Comparison of ENCODE assay signal across 24 cellular contexts in the genomic region with DNA sequence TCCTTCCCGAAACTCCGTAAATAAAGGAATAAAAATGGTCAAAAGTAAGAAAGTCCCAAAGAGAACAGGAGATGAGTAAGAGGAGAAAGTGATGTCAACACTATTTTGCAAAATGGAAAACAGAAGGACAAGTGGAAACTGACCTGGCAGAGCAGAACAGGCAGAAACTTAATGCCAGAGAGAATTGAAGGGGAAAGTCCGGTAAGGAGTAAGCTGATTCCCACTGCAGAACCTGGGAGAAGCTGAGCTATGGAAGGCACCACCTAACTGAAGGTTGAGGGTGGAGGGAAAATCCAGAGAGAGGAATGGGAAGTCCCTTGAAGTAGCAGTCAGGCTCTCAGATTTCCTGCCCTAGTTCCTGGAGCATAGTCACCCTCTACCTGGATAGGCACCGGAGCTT. TPM values are rescaled to one million over a fixed set of nuclear protein-coding genes. Genes with fewer than 3 reads are reported as not detected.
DNase-seq lines count a peak whose midpoint lies in the region; TF ChIP-seq lines count a peak whose summit lies in the region.
"Had no signal": no experiment of that assay in that cellular context is flagged by ENCODE, and none has a peak within 500 bp of the region (broad histone marks: within the 10 kb centered on the region; RNA-seq: fewer than 3 reads in every experiment).

No MANE protein-coding gene starts in this region.

- H3K27me3 ChIP-seq in MM.1S (replicated peaks; ENCODE audit: insufficient read depth, low read length) (no peaks in the 10 kb centered on the region), dorsolateral prefrontal cortex (no peaks in the 10 kb centered on the region), muscle layer of duodenum (ENCODE audit: low read depth, low read length) (no peaks in the 10 kb centered on the region), endodermal cell (ENCODE audit: control insufficient read depth, insufficient read depth, low read length, poor library complexity, severe bottlenecking) (peaks cover 47% of the 10 kb centered on the region)
- H3K27me3 ChIP-seq: thyroid gland had no signal

- no peak overlapping the region for H3K9ac ChIP-seq in MM.1S (ENCODE audit: low read length)
- no peak overlapping the region for H3K9ac ChIP-seq in endodermal cell (ENCODE audit: extremely low read depth, low read length, poor library complexity, severe bottlenecking)

- no peak overlapping the region for H3K27ac Mint-ChIP-seq in endodermal cell
- H3K27ac Mint-ChIP-seq: activated naive CD8-positive, alpha-beta T cell; activated T-helper 1 cell treated with anti-CD3 and anti-CD28 coated beads, Interleukin-12 subunit alpha, Interleukin-12 subunit beta, Interleukin-2, Interleukin-4 antibody, amounts not matched to agents 30 ng/mL and 10 ng/mL and 1 ng/mL, durations not matched to agents 14 hours and 24 hours and 36 hours; CD4-positive, alpha-beta memory T cell; nephron progenitor cell had no signal

- WGBS in endodermal cell (ENCODE audit: insufficient coverage in 1 of 2, insufficient read length in 1 of 2), 2 experiments = 97 to 98% methylated on average over 3 to 4 of the region's 4 CpGs

- H3K4me2 ChIP-seq in MM.1S (ENCODE audit: low read depth, low read length) = no peak overlapping the region

- H4K20me1 ChIP-seq in MM.1S (ENCODE audit: insufficient read depth, low read length) = no peaks in the 10 kb centered on the region

- H3K27me3 Mint-ChIP-seq in endodermal cell (ENCODE audit: insufficient read depth) = peaks cover 42% of the 10 kb centered on the region

- H3K9me3 ChIP-seq in MM.1S (replicated peaks; ENCODE audit: insufficient read depth, low read length) = no peaks in the 10 kb centered on the region
- H3K9me3 ChIP-seq in muscle layer of duodenum (ENCODE audit: control insufficient read depth in 1 of 2, low read length in 2 of 2) = no peaks in the 10 kb centered on the region
- H3K9me3 ChIP-seq in endodermal cell (ENCODE audit: control insufficient read depth, low read length) = no peaks in the 10 kb centered on the region
- H3K9me3 ChIP-seq: thyroid gland had no signal

- H3K36me3 ChIP-seq in MM.1S (replicated peaks; ENCODE audit: insufficient read depth, low read length) = no peaks in the 10 kb centered on the region
- H3K36me3 ChIP-seq in muscle layer of duodenum (ENCODE audit: control insufficient read depth in 1 of 2, insufficient read depth in 2 of 2, low read length in 2 of 2) = no peaks in the 10 kb centered on the region
- H3K36me3 ChIP-seq in endodermal cell (ENCODE audit: control insufficient read depth, insufficient read depth, low read length) = no peaks in the 10 kb centered on the region
- H3K36me3 ChIP-seq: thyroid gland had no signal

- no peak overlapping the region for H3K4me3 Mint-ChIP-seq in endodermal cell
- H3K4me3 Mint-ChIP-seq: activated naive CD8-positive, alpha-beta T cell; activated T-helper 1 cell treated with anti-CD3 and anti-CD28 coated beads, Interleukin-12 subunit alpha, Interleukin-12 subunit beta, Interleukin-2, Interleukin-4 antibody, amounts not matched to agents 30 ng/mL and 10 ng/mL and 1 ng/mL, durations not matched to agents 14 hours and 24 hours and 36 hours; CD4-positive, alpha-beta memory T cell; nephron progenitor cell had no signal

- H2AFZ ChIP-seq in MM.1S (ENCODE audit: low read length) = peak overlapping the region; percentile 55

- no peaks in the 10 kb centered on the region for H3F3A ChIP-seq in MM.1S (ENCODE audit: insufficient read depth, low read length)

- H3K27ac ChIP-seq in MM.1S (ENCODE audit: low read length) (no peak overlapping the region), dorsolateral prefrontal cortex (peak overlapping the region in 55 of 59 donors; percentile 3 to 89 (median 69)), muscle layer of duodenum (ENCODE audit: low read length) (peak overlapping the region; percentile 51), endodermal cell (ENCODE audit: low read depth, low read length) (no peak overlapping the region)
- H3K27ac ChIP-seq: thyroid gland had no signal

- H3K9me3 Mint-ChIP-seq in endodermal cell = no peaks in the 10 kb centered on the region
- H3K9me3 Mint-ChIP-seq: activated T-helper 1 cell treated with anti-CD3 and anti-CD28 coated beads, Interleukin-12 subunit alpha, Interleukin-12 subunit beta, Interleukin-2, Interleukin-4 antibody, amounts not matched to agents 30 ng/mL and 10 ng/mL and 1 ng/mL, durations not matched to agents 14 hours and 24 hours and 36 hours; CD4-positive, alpha-beta memory T cell had no signal

- no peak for TF ChIP-seq CTCF in MM.1S (IDR thresholded peaks at IDR 0.05; ENCODE audit: low read length)
- no peak for TF ChIP-seq CTCF in dorsolateral prefrontal cortex (IDR thresholded peaks at IDR 0.05 in 54 of 56, conservative IDR thresholded peaks at IDR 0.05 in 2 of 56; ENCODE audit: low read depth in 1 of 56, partially characterized antibody in 56 of 56)
- TF ChIP-seq CTCF in endodermal cell (conservative IDR thresholded peaks at IDR 0.05) = no peak

- H3K79me2 ChIP-seq in MM.1S (ENCODE audit: low read length) = no peaks in the 10 kb centered on the region

- DNase-seq in AG08395 (ENCODE audit: low spot score) (peak; percentile 9), MM.1S (no peak), dorsolateral prefrontal cortex (no peak), endodermal cell (no peak), NCI-H510A treated with DMSO at 0.1 percent for 48 hours (lab: John Stamatoyannopoulos, UW) (no peak), hippocampal formation (lab: John Stamatoyannopoulos, UW) (no peak), hypothalamus (lab: John Stamatoyannopoulos, UW) (no peak)
- DNase-seq: ACHN; activated CD8-positive, alpha-beta memory T cell treated with anti-CD3 and anti-CD28 coated beads for 24 hours; CD4-positive, alpha-beta memory T cell; DMS53; GOT3; NCI-H2029; NCI-H446; nephron progenitor cell; SHP77 treated with DMSO at 0.1 percent for 48 hours; thyroid gland had no signal

- H3K36me3 Mint-ChIP-seq in endodermal cell (ENCODE audit: low read depth) = no peaks in the 10 kb centered on the region
- H3K36me3 Mint-ChIP-seq: activated naive CD8-positive, alpha-beta T cell; CD4-positive, alpha-beta memory T cell had no signal

- intact Hi-C loops in dorsolateral prefrontal cortex (cut with DNase I) = no loop called here

- H3K4me1 ChIP-seq in MM.1S (ENCODE audit: low read length) (peaks cover 10% of the 10 kb centered on the region; the same call in 1 of the 2 replicates), muscle layer of duodenum (ENCODE audit: control insufficient read depth in 1 of 2, insufficient read depth in 2 of 2, low read length in 2 of 2) (peaks cover 4 to 24% of the 10 kb centered on the region in 2 donors), endodermal cell (ENCODE audit: control insufficient read depth, insufficient read depth, low read length) (no peaks in the 10 kb centered on the region)
- H3K4me1 ChIP-seq: thyroid gland had no signal

- H3K9me2 ChIP-seq in MM.1S (replicated peaks; ENCODE audit: insufficient read depth, low read length) = no peaks in the 10 kb centered on the region

- no peaks in the 10 kb centered on the region for H3K4me1 Mint-ChIP-seq in endodermal cell
- H3K4me1 Mint-ChIP-seq: CD4-positive, alpha-beta memory T cell had no signal

- H3K4me3 ChIP-seq in MM.1S (ENCODE audit: low read length) = no peak overlapping the region
- H3K4me3 ChIP-seq in dorsolateral prefrontal cortex = no peak overlapping the region
- H3K4me3 ChIP-seq in muscle layer of duodenum (ENCODE audit: low read depth in 1 of 2, low read length in 2 of 2) = peak overlapping the region in 1 of 2 donors; percentile 16
- H3K4me3 ChIP-seq in endodermal cell (ENCODE audit: low read length) = no peak overlapping the region
- H3K4me3 ChIP-seq: thyroid gland had no signal

RNA-seq across cellular contexts. Expression of a gene that starts 59.7 kb away (rescaled TPM):
- total RNA-seq in dorsolateral prefrontal cortex (1 to 10 TPM in 32 of 120 experiments, under 1 TPM in 59, not detected in 29; 0.44 to 3.4 (median 0.85) TPM), endodermal cell (not detected)
- polyA plus RNA-seq in endodermal cell (2013, experiment 1 of 2) = 0.21 TPM
- polyA plus RNA-seq in endodermal cell (2013, experiment 2 of 2) = not detected
- total RNA-seq: activated T-helper 1 cell treated with anti-CD3 and anti-CD28 coated beads, Interleukin-12 subunit alpha, Interleukin-12 subunit beta, Interleukin-2, Interleukin-4 antibody, amounts not matched to agents 30 ng/mL and 10 ng/mL and 1 ng/mL, durations not matched to agents 14 hours and 24 hours and 36 hours; CD4-positive, alpha-beta memory T cell; dermis microvascular lymphatic vessel endothelial cell; fibroblast of lung; kidney epithelial cell; pulmonary artery endothelial cell; thyroid gland had no signal
- polyA plus RNA-seq: CD4-positive, alpha-beta memory T cell; fibroblast of lung had no signal

Comparison
In these comparisons a context has a peak if more than half of its experiments do, and no peak if none do; other contexts are left out.
1. H3K27ac ChIP-seq: peak in dorsolateral prefrontal cortex (55 of 59) and muscle layer of duodenum (single experiment); none in MM.1S (single experiment) and endodermal cell (single experiment).